In the genomic region with DNA sequence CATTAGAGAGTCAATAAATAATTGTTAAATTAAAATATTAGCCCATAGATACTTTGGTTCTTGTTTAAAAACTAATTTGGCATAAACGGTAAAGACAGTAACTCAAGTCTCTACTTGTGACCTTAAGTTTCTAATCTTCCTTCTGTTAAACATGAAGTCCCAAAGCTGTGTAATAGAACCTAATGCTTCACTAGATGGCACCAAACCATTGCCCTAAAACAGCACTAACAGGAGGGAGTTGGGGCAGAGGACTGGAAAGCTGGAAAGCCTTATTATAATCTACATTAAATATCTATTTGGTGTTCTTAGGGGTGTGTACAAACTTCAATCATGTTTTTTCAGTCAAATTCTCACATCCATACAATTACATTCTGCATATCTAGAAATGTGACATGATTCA, we compare ENCODE assay signal across 9 cellular contexts.
DNase-seq lines count a peak whose midpoint lies in the region; ATAC-seq and TF ChIP-seq lines count a peak whose summit lies in the region.
"Had no signal": no experiment of that assay in that cellular context is flagged by ENCODE, and none has a peak within 500 bp of the region (broad histone marks: within the 10 kb centered on the region; RNA-seq: fewer than 3 reads in every experiment).

No MANE protein-coding gene starts in this region.

- no peak overlapping the region for H4K91ac ChIP-seq in IMR-90 (ENCODE audit: insufficient read depth, low read depth, low read length)

- H3K4me2 ChIP-seq in IMR-90 (ENCODE audit: low read depth, low read length): no peak overlapping the region

- dilution Hi-C loops in IMR-90 (cut with HindIII; ENCODE audit: low sequenced_read_pairs, unreplicated experiment): no loop called here

- H3K9me1 ChIP-seq in IMR-90 (ENCODE audit: insufficient read depth, low read length): no peaks in the 10 kb centered on the region

- H2AK5ac ChIP-seq in IMR-90 (ENCODE audit: low read depth, low read length): no peak overlapping the region

- H3K4me3 ChIP-seq in IMR-90 (ENCODE audit: insufficient read depth, low read depth, low read length): no peak overlapping the region
- no peak overlapping the region for H3K4me3 ChIP-seq in RWPE2 (ENCODE audit: severe bottlenecking)

- peak; percentile 87 for DNase-seq in G401 (ENCODE audit: low spot score)
- peak; percentile 15 for DNase-seq in IMR-90
- DNase-seq in RWPE2 (ENCODE audit: low spot score): no peak
- no peak for DNase-seq in left cardiac atrium
- no peak for DNase-seq in middle frontal gyrus (ENCODE audit: extremely low spot score, low spot score)
- no peak for DNase-seq in central memory CD4-positive, alpha-beta T cell
- DNase-seq in T-helper 17 cell: no peak

- no peaks in the 10 kb centered on the region for H3K27me3 Mint-ChIP-seq in T-helper 17 cell

- intact Hi-C loops in IMR-90 (cut with micrococcal nuclease) (loop anchor here (5.0 kb wide), 1 partner anchor 1697 kb away; no protein-coding TSS in a partner anchor), left cardiac atrium (cut with DNase I) (loop anchor here (5.0 to 10.0 kb wide), 2 partner anchors 145 to 372 kb away; no protein-coding TSS in a partner anchor)

- H4K20me1 ChIP-seq in IMR-90 (ENCODE audit: insufficient read depth, low read length): no peaks in the 10 kb centered on the region

- no peak overlapping the region for H4K5ac ChIP-seq in IMR-90 (ENCODE audit: low read depth, low read length)

- no peak overlapping the region for H3K14ac ChIP-seq in IMR-90 (replicated peaks; ENCODE audit: low read depth, low read length)

- no peak overlapping the region for H2AK9ac ChIP-seq in IMR-90 (replicated peaks; ENCODE audit: low read depth, low read length, poor library complexity)

- H3K4me1 ChIP-seq in IMR-90 (ENCODE audit: control insufficient read depth, insufficient read depth, low read length) (no peaks in the 10 kb centered on the region), RWPE2 (ENCODE audit: insufficient read depth, poor library complexity, severe bottlenecking) (no peaks in the 10 kb centered on the region)

- H3K27me3 ChIP-seq in IMR-90 (ENCODE audit: control insufficient read depth, insufficient read depth, low read length) (no peaks in the 10 kb centered on the region), RWPE2 (ENCODE audit: insufficient read depth, poor library complexity, severe bottlenecking) (peaks cover 21% of the 10 kb centered on the region)

- no peak overlapping the region for H3K56ac ChIP-seq in IMR-90 (ENCODE audit: extremely low read depth, insufficient read depth, low read length)

- H3K36me3 Mint-ChIP-seq in T-helper 17 cell (ENCODE audit: low read depth): no peaks in the 10 kb centered on the region

- ATAC-seq in IMR-90 (ENCODE audit: low read depth) (no peak), RWPE2 (ENCODE audit: low read depth) (peak; percentile 70; the same call in 2 of the 3 replicates), left cardiac atrium (peak; percentile 50 to 67), GM19324 (IDR thresholded peaks at IDR 0.05; ENCODE audit: low FRiP score, unreplicated experiment) (no peak), T-helper 17 cell (no peak)

- no peak overlapping the region for H3K23ac ChIP-seq in IMR-90 (ENCODE audit: low read depth, low read length)

- H2BK120ac ChIP-seq in IMR-90 (ENCODE audit: low read depth, low read length): no peak overlapping the region

- no peak overlapping the region for H3K27ac ChIP-seq in IMR-90 (ENCODE audit: insufficient read depth, low read length)
- no peak overlapping the region for H3K27ac ChIP-seq in RWPE2 (ENCODE audit: poor library complexity, severe bottlenecking)
- H3K27ac ChIP-seq: HL-60 had no signal

- H2BK15ac ChIP-seq in IMR-90 (ENCODE audit: low read depth, low read length): no peak overlapping the region

- no CpG with 5 or more reads among the region's 1 CpG for WGBS in IMR-90 (ENCODE audit: extremely low coverage in 2 of 2, insufficient read length in 1 of 2), 2 experiments

- H3K27ac Mint-ChIP-seq in T-helper 17 cell: no peak overlapping the region

- BruUV-seq in IMR-90 (replicated peaks; lab: Mats Ljungman, UMichigan): no TSS peak

- H3K4me3 Mint-ChIP-seq in T-helper 17 cell: no peak overlapping the region

- no peak overlapping the region for H2BK5ac ChIP-seq in IMR-90 (ENCODE audit: low read depth, low read length, poor library complexity, severe bottlenecking)

- H3K36me3 ChIP-seq in IMR-90 (ENCODE audit: control insufficient read depth, insufficient read depth, low read length) (no peaks in the 10 kb centered on the region), RWPE2 (ENCODE audit: low read depth) (no peaks in the 10 kb centered on the region)

- TF ChIP-seq CTCF in IMR-90 (conservative IDR thresholded peaks at IDR 0.05; ENCODE audit: low read depth, low read length): peak; percentile 30; the same call in 1 of the 2 replicates
- peak; percentile 70 for TF ChIP-seq CTCF in RWPE2 (IDR thresholded peaks at IDR 0.05; ENCODE audit: poor library complexity, severe bottlenecking)

- in situ Hi-C loops in G401 (cut with HindIII; ENCODE audit: low sequenced_read_pairs): no loop called here
- in situ Hi-C loops in IMR-90 (cut with MboI; ENCODE audit: low sequenced_read_pairs): no loop called here

- H3K4me1 Mint-ChIP-seq in T-helper 17 cell: no peaks in the 10 kb centered on the region

- H3K18ac ChIP-seq in IMR-90 (ENCODE audit: low read depth, low read length): no peak overlapping the region

- CTCF ChIA-PET in IMR-90 (lab: Yijun Ruan, JAX): interaction anchor here (0.6 to 1.1 kb wide), 2 partner anchors 458 to 1641 kb away, joined by 3 to 4 read pairs; no protein-coding TSS in a partner anchor

- no peak overlapping the region for H2AFZ ChIP-seq in IMR-90 (replicated peaks; ENCODE audit: low read length, poor library complexity)

- POLR2A ChIA-PET in IMR-90 (lab: Charles Lee; ENCODE audit: unreplicated experiment): no interaction called here

- H3K4ac ChIP-seq in IMR-90 (ENCODE audit: low read depth, low read length): no peak overlapping the region

- H3K9me3 ChIP-seq in IMR-90 (ENCODE audit: control insufficient read depth, insufficient read depth, low read length): no peaks in the 10 kb centered on the region
- no peaks in the 10 kb centered on the region for H3K9me3 ChIP-seq in RWPE2 (ENCODE audit: severe bottlenecking)
- no peaks in the 10 kb centered on the region for H3K9me3 ChIP-seq in T-helper 17 cell (ENCODE audit: control insufficient read depth, low read length, poor library complexity, severe bottlenecking)

- no peaks in the 10 kb centered on the region for H3K79me1 ChIP-seq in IMR-90 (ENCODE audit: low read depth in 1 of 2, low read length in 2 of 2)

- peak; percentile 37 for TF ChIP-seq RAD21 in IMR-90 (IDR thresholded peaks at IDR 0.05; ENCODE audit: low read length)

- no peak overlapping the region for H2BK20ac ChIP-seq in IMR-90 (ENCODE audit: low read depth, low read length)

- H4K8ac ChIP-seq in IMR-90 (ENCODE audit: low read depth in 2 of 2, low read length in 2 of 2): no peak overlapping the region

- no peak for TF ChIP-seq POLR2A in IMR-90 (IDR thresholded peaks at IDR 0.05; ENCODE audit: low read depth, low read length)

- no peak overlapping the region for H3K9ac ChIP-seq in IMR-90 (ENCODE audit: low read depth, low read length)

TF ChIP-seq in IMR-90, 13 proteins besides CTCF, POLR2A, EP300 and RAD21:
- TF ChIP-seq CEBPB (IDR thresholded peaks at IDR 0.05; ENCODE audit: low read depth, low read length) (no peak), BHLHE40 (IDR thresholded peaks at IDR 0.05; ENCODE audit: low read depth, low read length) (no peak), RFX5 (IDR thresholded peaks at IDR 0.05; ENCODE audit: low read depth, low read length) (no peak), CHD1 (IDR thresholded peaks at IDR 0.05; ENCODE audit: low read depth, low read length) (no peak), SMC3 (IDR thresholded peaks at IDR 0.05; ENCODE audit: low read depth, low read length) (peak; percentile 10; the same call in 1 of the 2 replicates)
- TF ChIP-seq, protein P1, sequence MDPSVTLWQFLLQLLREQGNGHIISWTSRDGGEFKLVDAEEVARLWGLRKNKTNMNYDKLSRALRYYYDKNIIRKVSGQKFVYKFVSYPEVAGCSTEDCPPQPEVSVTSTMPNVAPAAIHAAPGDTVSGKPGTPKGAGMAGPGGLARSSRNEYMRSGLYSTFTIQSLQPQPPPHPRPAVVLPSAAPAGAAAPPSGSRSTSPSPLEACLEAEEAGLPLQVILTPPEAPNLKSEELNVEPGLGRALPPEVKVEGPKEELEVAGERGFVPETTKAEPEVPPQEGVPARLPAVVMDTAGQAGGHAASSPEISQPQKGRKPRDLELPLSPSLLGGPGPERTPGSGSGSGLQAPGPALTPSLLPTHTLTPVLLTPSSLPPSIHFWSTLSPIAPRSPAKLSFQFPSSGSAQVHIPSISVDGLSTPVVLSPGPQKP (IDR thresholded peaks at IDR 0.05; ENCODE audit: borderline replicate concordance, low read depth, low read length): no peak

Comparison
In these comparisons a context has a peak if more than half of its experiments do, and no peak if none do; other contexts are left out.
1. DNase-seq: peak in G401 (single experiment) and IMR-90 (single experiment); none in RWPE2 (single experiment), left cardiac atrium (single experiment), middle frontal gyrus (single experiment), central memory CD4-positive, alpha-beta T cell (single experiment) and T-helper 17 cell (0 of 3).
2. ATAC-seq: peak in RWPE2 (single experiment) and left cardiac atrium (2 of 2); none in IMR-90 (single experiment), GM19324 (single experiment) and T-helper 17 cell (single experiment).